8 cellular contexts compared by ENCODE assay signal in genomic region chr3:58049143-58049785, GRCh38. TPM values are rescaled to one million over a fixed set of nuclear protein-coding genes. Genes with fewer than 3 reads are reported as not detected.
A peak's percentile ranks its signal among the peaks of the same experiment; 100 is the strongest.
DNase-seq lines count a peak whose midpoint lies in the region; ATAC-seq and TF ChIP-seq lines count a peak whose summit lies in the region.

No MANE protein-coding gene starts in this region.

- no peaks in the 10 kb centered on the region for H3K36me3 Mint-ChIP-seq in activated CD4-positive, alpha-beta T cell treated with anti-CD3 and anti-CD28 coated beads, Interleukin-2, amount 10 ng/mL, durations not matched to agents 7 days and 5 days (ENCODE audit: low read depth)
- H3K36me3 Mint-ChIP-seq in activated T-helper 1 cell treated with anti-CD3 and anti-CD28 coated beads, Interleukin-12 subunit alpha, Interleukin-12 subunit beta, Interleukin-2, Interleukin-4 antibody, amounts not matched to agents 30 ng/mL and 10 ng/mL and 1 ng/mL, durations not matched to agents 14 hours and 24 hours and 36 hours (ENCODE audit: low read depth) = no peaks in the 10 kb centered on the region

- DNase-seq in H4 (ENCODE audit: low spot score) (peak; percentile 91), SW480 (ENCODE audit: low spot score) (peak; percentile 97), heart right ventricle (peak; percentile 28 to 77), psoas muscle (peak in 1 of 2 donors; percentile 25)
- DNase-seq in activated CD4-positive, alpha-beta T cell treated with anti-CD3 and anti-CD28 coated beads, Interleukin-2, amount 10 ng/mL, durations not matched to agents 7 days and 5 days = no peak
- DNase-seq in activated T-helper 1 cell treated with anti-CD3 and anti-CD28 coated beads, Interleukin-12 subunit alpha, Interleukin-12 subunit beta, Interleukin-2, Interleukin-4 antibody, amounts not matched to agents 30 ng/mL and 10 ng/mL and 1 ng/mL, durations not matched to agents 14 hours and 24 hours and 36 hours (ENCODE audit: low spot score) = no peak

- no peaks in the 10 kb centered on the region for H3K27me3 ChIP-seq in heart right ventricle
- H3K27me3 ChIP-seq in psoas muscle (ENCODE audit: insufficient read depth in 3 of 3, low read length in 2 of 3) = no peaks in the 10 kb centered on the region

- H3K4me3 ChIP-seq in heart right ventricle (no peak overlapping the region), psoas muscle (no peak overlapping the region)

- CTCF ChIA-PET in activated CD4-positive, alpha-beta T cell treated with anti-CD3 and anti-CD28 coated beads, Interleukin-2, amount 10 ng/mL, durations not matched to agents 7 days and 5 days (lab: Charles Lee) = interaction anchor here (0.5 to 1.3 kb wide), 4 partner anchors 16 to 1809 kb away, joined by 3 to 4 read pairs (median 4); no protein-coding TSS in a partner anchor

- no peaks in the 10 kb centered on the region for H3K27me3 Mint-ChIP-seq in activated CD4-positive, alpha-beta T cell treated with anti-CD3 and anti-CD28 coated beads, Interleukin-2, amount 10 ng/mL, durations not matched to agents 7 days and 5 days
- peaks cover under 1% of the 10 kb centered on the region for H3K27me3 Mint-ChIP-seq in activated T-helper 1 cell treated with anti-CD3 and anti-CD28 coated beads, Interleukin-12 subunit alpha, Interleukin-12 subunit beta, Interleukin-2, Interleukin-4 antibody, amounts not matched to agents 30 ng/mL and 10 ng/mL and 1 ng/mL, durations not matched to agents 14 hours and 24 hours and 36 hours (ENCODE audit: insufficient read depth)

- H3K36me3 ChIP-seq in heart right ventricle = no peaks in the 10 kb centered on the region
- no peaks in the 10 kb centered on the region for H3K36me3 ChIP-seq in psoas muscle (ENCODE audit: insufficient read depth in 1 of 2, low read depth in 1 of 2)

- H3K27ac ChIP-seq in heart right ventricle (peak overlapping the region; percentile 49 to 91 (median 70)), psoas muscle (peak overlapping the region; percentile 69)

- intact Hi-C loops in heart right ventricle (cut with DNase I) (loop anchor here in 2 of 10 donors (5.0 kb wide), 1 partner anchor 37 kb away; no protein-coding TSS in a partner anchor), psoas muscle (cut with DNase I) (no loop called here)
- intact Hi-C loops in activated T-helper 1 cell treated with anti-CD3 and anti-CD28 coated beads, Interleukin-12 subunit alpha, Interleukin-12 subunit beta, Interleukin-2, Interleukin-4 antibody, amounts not matched to agents 30 ng/mL and 10 ng/mL and 1 ng/mL, durations not matched to agents 14 hours and 24 hours and 36 hours (cut with micrococcal nuclease) = no loop called here

- no peak overlapping the region for H3K27ac Mint-ChIP-seq in activated CD4-positive, alpha-beta T cell treated with anti-CD3 and anti-CD28 coated beads, Interleukin-2, amount 10 ng/mL, durations not matched to agents 7 days and 5 days
- H3K27ac Mint-ChIP-seq in activated T-helper 1 cell treated with anti-CD3 and anti-CD28 coated beads, Interleukin-12 subunit alpha, Interleukin-12 subunit beta, Interleukin-2, Interleukin-4 antibody, amounts not matched to agents 30 ng/mL and 10 ng/mL and 1 ng/mL, durations not matched to agents 14 hours and 24 hours and 36 hours = no peak overlapping the region

- ATAC-seq in heart right ventricle = peak; percentile 59 to 85 (median 82)
- ATAC-seq in psoas muscle = peak; percentile 45 to 58 (median 57)
- no peak for ATAC-seq in GM21528 (IDR thresholded peaks at IDR 0.05; ENCODE audit: low FRiP score, unreplicated experiment)
- ATAC-seq in HG02678 (IDR thresholded peaks at IDR 0.05; ENCODE audit: unreplicated experiment) = no peak

- peaks cover 7% of the 10 kb centered on the region for H3K4me1 Mint-ChIP-seq in activated CD4-positive, alpha-beta T cell treated with anti-CD3 and anti-CD28 coated beads, Interleukin-2, amount 10 ng/mL, durations not matched to agents 7 days and 5 days
- peaks cover 31% of the 10 kb centered on the region for H3K4me1 Mint-ChIP-seq in activated T-helper 1 cell treated with anti-CD3 and anti-CD28 coated beads, Interleukin-12 subunit alpha, Interleukin-12 subunit beta, Interleukin-2, Interleukin-4 antibody, amounts not matched to agents 30 ng/mL and 10 ng/mL and 1 ng/mL, durations not matched to agents 14 hours and 24 hours and 36 hours (ENCODE audit: low read depth)

- WGBS in heart right ventricle, 2 donors = 49 to 52% methylated on average over 10 of the region's 10 CpGs
- 61 to 66% (median 63%) methylated on average over 10 of the region's 10 CpGs for WGBS in psoas muscle, 3 donors

- H3K9me3 ChIP-seq in heart right ventricle (no peaks in the 10 kb centered on the region), psoas muscle (no peaks in the 10 kb centered on the region)

- no peak overlapping the region for H3K4me3 Mint-ChIP-seq in activated CD4-positive, alpha-beta T cell treated with anti-CD3 and anti-CD28 coated beads, Interleukin-2, amount 10 ng/mL, durations not matched to agents 7 days and 5 days
- H3K4me3 Mint-ChIP-seq in activated T-helper 1 cell treated with anti-CD3 and anti-CD28 coated beads, Interleukin-12 subunit alpha, Interleukin-12 subunit beta, Interleukin-2, Interleukin-4 antibody, amounts not matched to agents 30 ng/mL and 10 ng/mL and 1 ng/mL, durations not matched to agents 14 hours and 24 hours and 36 hours = no peak overlapping the region

- H3K4me1 ChIP-seq in heart right ventricle (peaks cover 16 to 85% (median 65%) of the 10 kb centered on the region in 9 donors), psoas muscle (peaks cover 6% of the 10 kb centered on the region)

- H3K9me3 Mint-ChIP-seq in activated CD4-positive, alpha-beta T cell treated with anti-CD3 and anti-CD28 coated beads, Interleukin-2, amount 10 ng/mL, durations not matched to agents 7 days and 5 days = no peaks in the 10 kb centered on the region
- no peaks in the 10 kb centered on the region for H3K9me3 Mint-ChIP-seq in activated T-helper 1 cell treated with anti-CD3 and anti-CD28 coated beads, Interleukin-12 subunit alpha, Interleukin-12 subunit beta, Interleukin-2, Interleukin-4 antibody, amounts not matched to agents 30 ng/mL and 10 ng/mL and 1 ng/mL, durations not matched to agents 14 hours and 24 hours and 36 hours

- POLR2A ChIA-PET in activated CD4-positive, alpha-beta T cell treated with anti-CD3 and anti-CD28 coated beads, Interleukin-2, amount 10 ng/mL, durations not matched to agents 7 days and 5 days (lab: Charles Lee) = no interaction called here

- TF ChIP-seq CTCF in heart right ventricle (IDR thresholded peaks at IDR 0.05) = no peak
- TF ChIP-seq CTCF in psoas muscle (IDR thresholded peaks at IDR 0.05) = no peak

RNA-seq across cellular contexts. Expression of gene FLNB, which starts 41.0 kb away (rescaled TPM):
- total RNA-seq in H4 (2014; rRNA removed; shearing (Covaris generic)) = 47.2 and 57.1 TPM in 2 replicates
- total RNA-seq in heart right ventricle (10 to 100 TPM; 27.4 to 61.8 (median 38.6) TPM), psoas muscle (10 to 100 TPM; 11.6 to 17.9 (median 15.4) TPM)
- polyA plus RNA-seq in heart right ventricle (10 to 100 TPM; 35.0 to 65.3 TPM), psoas muscle (10 to 100 TPM in 2 of 3 donors, 1 to 10 TPM in 1; 6.4 to 14.7 (median 11.0) TPM)
- total RNA-seq in activated CD4-positive, alpha-beta T cell treated with anti-CD3 and anti-CD28 coated beads, Interleukin-2, amount 10 ng/mL, durations not matched to agents 7 days and 5 days = 10 to 100 TPM; 27.2 to 28.1 TPM
- total RNA-seq in activated T-helper 1 cell treated with anti-CD3 and anti-CD28 coated beads, Interleukin-12 subunit alpha, Interleukin-12 subunit beta, Interleukin-2, Interleukin-4 antibody, amounts not matched to agents 30 ng/mL and 10 ng/mL and 1 ng/mL, durations not matched to agents 14 hours and 24 hours and 36 hours = 22.3 and 24.1 TPM in 2 replicates

Comparison
In these comparisons a context has a peak if more than half of its experiments do, and no peak if none do; other contexts are left out.
1. DNase-seq: peak in H4 (single experiment), SW480 (single experiment) and heart right ventricle (2 of 2); none in activated CD4-positive, alpha-beta T cell treated with anti-CD3 and anti-CD28 coated beads, Interleukin-2, amount 10 ng/mL, durations not matched to agents 7 days and 5 days (single experiment) and activated T-helper 1 cell treated with anti-CD3 and anti-CD28 coated beads, Interleukin-12 subunit alpha, Interleukin-12 subunit beta, Interleukin-2, Interleukin-4 antibody, amounts not matched to agents 30 ng/mL and 10 ng/mL and 1 ng/mL, durations not matched to agents 14 hours and 24 hours and 36 hours (single experiment).
2. ATAC-seq: peak in heart right ventricle (8 of 8) and psoas muscle (4 of 4); none in GM21528 (single experiment) and HG02678 (single experiment).